In genomic region chr3:14507757-14508504, GRCh38 we compare ENCODE assay signal across 11 cellular contexts. TPM values are rescaled to one million over a fixed set of nuclear protein-coding genes. Genes with fewer than 3 reads are reported as not detected.
"Had no signal": no experiment of that assay in that cellular context is flagged by ENCODE, and none has a peak within 500 bp of the region (broad histone marks: within the 10 kb centered on the region; RNA-seq: fewer than 3 reads in every experiment).

No MANE protein-coding gene starts in this region.

- DNase-seq: activated CD4-positive, alpha-beta T cell treated with anti-CD3 and anti-CD28 coated beads, Interleukin-2, amount 50 U/mL, for 1 hour; central memory CD4-positive, alpha-beta T cell; T1000 had no signal

- H3K4me1 ChIP-seq: uterus had no signal

- H3K36me3 ChIP-seq: neutrophil, uterus had no signal

- H3K4me3 ChIP-seq: tibial artery, uterus had no signal

- H3K27me3 ChIP-seq: dorsolateral prefrontal cortex, uterus had no signal

- H3K9ac ChIP-seq: parathyroid adenoma had no signal

- H3K9me3 ChIP-seq: neutrophil, uterus had no signal

- H3K27ac ChIP-seq: neutrophil, parathyroid adenoma, tibial artery, uterus had no signal

RNA-seq across cellular contexts. Expression of gene GRIP2, which starts 32.2 kb away (rescaled TPM):
- total RNA-seq: activated CD8-positive, alpha-beta memory T cell treated with anti-CD3 and anti-CD28 coated beads for 36 hours; activated T-helper 1 cell treated with anti-CD3 and anti-CD28 coated beads, Interleukin-12 subunit alpha, Interleukin-12 subunit beta, Interleukin-2, Interleukin-4 antibody, amounts not matched to agents 30 ng/mL and 10 ng/mL and 1 ng/mL, durations not matched to agents 14 hours and 24 hours and 36 hours; naive thymus-derived CD8-positive, alpha-beta T cell had no signal
- polyA plus RNA-seq: naive thymus-derived CD8-positive, alpha-beta T cell had no signal
